In genomic region chr16:29616127-29616526, GRCh38 we compare ENCODE assay signal across 2 cellular contexts. TPM values are rescaled to one million over a fixed set of nuclear protein-coding genes. Genes with fewer than 3 reads are reported as not detected.
"Had no signal": no experiment of that assay in that cellular context is flagged by ENCODE, and none has a peak within 500 bp of the region (broad histone marks: within the 10 kb centered on the region; RNA-seq: fewer than 3 reads in every experiment).

No MANE protein-coding gene starts in this region.

RNA-seq across cellular contexts. Expression of gene SPN, which starts 46.9 kb away (rescaled TPM):
- total RNA-seq: PC-3, RPMI7951 had no signal
